In genomic region chr12:93714382-93714781, GRCh38 we compare ENCODE assay signal across 17 cellular contexts. TPM values are rescaled to one million over a fixed set of nuclear protein-coding genes. Genes with fewer than 3 reads are reported as not detected.
DNase-seq lines count a peak whose midpoint lies in the region; ATAC-seq and TF ChIP-seq lines count a peak whose summit lies in the region.
"Had no signal": no experiment of that assay in that cellular context is flagged by ENCODE, and none has a peak within 500 bp of the region (broad histone marks: within the 10 kb centered on the region; RNA-seq: fewer than 3 reads in every experiment).

No MANE protein-coding gene starts in this region.

- no peak for TF ChIP-seq POLR2A in body of pancreas (IDR thresholded peaks at IDR 0.05)

- ATAC-seq in body of pancreas, result peak; percentile 30
- ATAC-seq in foreskin keratinocyte, result no peak
- no peak for ATAC-seq in HG02884 (IDR thresholded peaks at IDR 0.05; ENCODE audit: unreplicated experiment)
- ATAC-seq: left lobe of liver, PC-3 had no signal

- peaks cover 0 to 7% (median 0%) of the 10 kb centered on the region in 3 donors for H3K9me3 ChIP-seq in body of pancreas
- no peaks in the 10 kb centered on the region for H3K9me3 ChIP-seq in skeletal muscle satellite cell (replicated peaks; ENCODE audit: low read length)

- no peaks in the 10 kb centered on the region for H3K27me3 ChIP-seq in body of pancreas
- H3K27me3 ChIP-seq in skeletal muscle satellite cell (ENCODE audit: control insufficient read depth, insufficient read depth, low read length), result no peaks in the 10 kb centered on the region
- H3K27me3 ChIP-seq in foreskin keratinocyte, result no peaks in the 10 kb centered on the region
- H3K27me3 ChIP-seq: BE2C had no signal

- 80 to 90% methylated on average over 5 of the region's 5 CpGs for WGBS in body of pancreas, 2 donors

- H3K36me3 ChIP-seq in body of pancreas (replicated peaks in 1 of 2; ENCODE audit: insufficient read depth in 1 of 2, low read depth in 2 of 2), result no peaks in the 10 kb centered on the region
- H3K36me3 ChIP-seq in skeletal muscle satellite cell (ENCODE audit: insufficient read depth, low read length), result no peaks in the 10 kb centered on the region
- H3K36me3 ChIP-seq: BE2C had no signal

- no peak for TF ChIP-seq CTCF in body of pancreas (IDR thresholded peaks at IDR 0.05)
- TF ChIP-seq CTCF in foreskin keratinocyte (conservative IDR thresholded peaks at IDR 0.05), result no peak

- H3K9ac ChIP-seq in skeletal muscle satellite cell (ENCODE audit: low read depth, low read length), result no peak overlapping the region

- peak overlapping the region; percentile 14 for H3K4me2 ChIP-seq in skeletal muscle satellite cell (ENCODE audit: low read length)

- H3K27ac ChIP-seq in body of pancreas (peak overlapping the region in 1 of 4 donors; percentile 6), foreskin keratinocyte (no peak overlapping the region)

- DNase-seq in GM04504 (ENCODE audit: low read depth) (peak; percentile 51), body of pancreas (peak in 1 of 4 donors; percentile 13), kidney tubule cell (ENCODE audit: low spot score) (peak; percentile 46), foreskin keratinocyte (no peak), mesenteric fat pad (ENCODE audit: low spot score) (no peak)
- DNase-seq in activated CD4-positive, alpha-beta T cell treated with anti-CD3 and anti-CD28 coated beads for 1 hour, result no peak
- DNase-seq: activated CD4-positive, alpha-beta T cell treated with anti-CD3 and anti-CD28 coated beads, Interleukin-2, amount 10 ng/mL, durations not matched to agents 24 days and 14 days; BE2C; DND-41; effector memory CD4-positive, alpha-beta T cell; head of caudate nucleus; NCI-H1092; PC-3; stimulated activated CD8-positive, alpha-beta memory T cell treated with anti-CD3 and anti-CD28 coated beads, Interleukin-4, amount 100 ng/mL, for 48 hours had no signal

- H3K4me1 ChIP-seq in body of pancreas (no peaks in the 10 kb centered on the region), skeletal muscle satellite cell (ENCODE audit: control insufficient read depth, insufficient read depth, low read length) (peaks cover 12% of the 10 kb centered on the region), foreskin keratinocyte (no peaks in the 10 kb centered on the region)
- H3K4me1 ChIP-seq: BE2C had no signal

- intact Hi-C loops in body of pancreas (cut with DNase I), result no loop called here

- H3K4me3 ChIP-seq in body of pancreas, result no peak overlapping the region
- H3K4me3 ChIP-seq in skeletal muscle satellite cell (ENCODE audit: low read length), result peak overlapping the region; percentile 23

RNA-seq across cellular contexts. Expression of gene CRADD, which starts 37.2 kb away (rescaled TPM):
- total RNA-seq in body of pancreas (10 to 100 TPM; 27.2 to 75.2 TPM), foreskin keratinocyte (9.0 and 11.5 TPM in 2 replicates), mesenteric fat pad (20.4 TPM)
- total RNA-seq in skeletal muscle satellite cell (2012; rRNA removed), result 10.4 and 19.7 TPM in 2 replicates
- polyA plus RNA-seq in foreskin keratinocyte, result 9.1 and 9.3 TPM in 2 replicates

Comparison
In these comparisons a context has a peak if more than half of its experiments do, and no peak if none do; other contexts are left out.
1. DNase-seq: peak in GM04504 (single experiment) and kidney tubule cell (single experiment); none in foreskin keratinocyte (0 of 2), activated CD4-positive, alpha-beta T cell treated with anti-CD3 and anti-CD28 coated beads for 1 hour (single experiment) and mesenteric fat pad (single experiment).